In genomic region chr14:53840444-53840843, GRCh38 we compare ENCODE assay signal across 16 cellular contexts.
DNase-seq lines count a peak whose midpoint lies in the region; ATAC-seq and TF ChIP-seq lines count a peak whose summit lies in the region.
"Had no signal": no experiment of that assay in that cellular context is flagged by ENCODE, and none has a peak within 500 bp of the region (broad histone marks: within the 10 kb centered on the region; RNA-seq: fewer than 3 reads in every experiment).

No MANE protein-coding gene starts in this region.

- H3K9me3 ChIP-seq in tibial artery: peaks cover 0 to 17% (median 11%) of the 10 kb centered on the region in 3 donors
- H3K9me3 ChIP-seq: body of pancreas had no signal

- H3K4me3 ChIP-seq in tibial artery: no peak overlapping the region
- H3K4me3 ChIP-seq: body of pancreas had no signal

- ATAC-seq in stimulated activated naive B cell treated with anti-CD40 and anti-IgM and Interleukin-4, amounts not matched to agents 10 μg/mL and 1 μg/mL and 100 μg/mL, for 72 hours (replicated peaks): no peak
- ATAC-seq: body of pancreas, Panc1, T-cell had no signal

- H3K27me3 Mint-ChIP-seq in stimulated activated naive B cell treated with anti-CD40 and anti-IgM and Interleukin-4, amounts not matched to agents 10 μg/mL and 1 μg/mL and 100 μg/mL, for 72 hours: peaks cover 0 to 9% of the 10 kb centered on the region in 2 donors
- H3K27me3 Mint-ChIP-seq: activated B cell treated with CpG ODN at 0.5 μM for 24 hours, B cell had no signal

- no peaks in the 10 kb centered on the region for H3K36me3 ChIP-seq in tibial artery

- H3K4me3 Mint-ChIP-seq in stimulated activated naive B cell treated with anti-CD40 and anti-IgM and Interleukin-4, amounts not matched to agents 10 μg/mL and 1 μg/mL and 100 μg/mL, for 72 hours: no peak overlapping the region
- H3K4me3 Mint-ChIP-seq: activated B cell treated with CpG ODN at 0.5 μM for 24 hours, B cell, immature natural killer cell, T-cell had no signal

- peaks cover 16 to 32% of the 10 kb centered on the region in 2 donors for H3K9me3 Mint-ChIP-seq in stimulated activated naive B cell treated with anti-CD40 and anti-IgM and Interleukin-4, amounts not matched to agents 10 μg/mL and 1 μg/mL and 100 μg/mL, for 72 hours

- DNase-seq in EL: peak; percentile 55
- peak; percentile 35 for DNase-seq in NCI-H1417 treated with DMSO at 0.1 percent for 48 hours (lab: John Stamatoyannopoulos, UW)
- DNase-seq in dermis microvascular lymphatic vessel endothelial cell (ENCODE audit: low read depth in 2 of 2): peak; percentile 65 to 91
- peak; percentile 34 to 68 for DNase-seq in lung microvascular endothelial cell (ENCODE audit: low read depth in 2 of 2)
- DNase-seq in tibial artery: no peak
- DNase-seq in stimulated activated naive B cell treated with anti-CD40 and anti-IgM and Interleukin-4, amounts not matched to agents 10 μg/mL and 1 μg/mL and 100 μg/mL, for 72 hours: no peak
- no peak for DNase-seq in OCI-M2 (lab: John Stamatoyannopoulos, UW; ENCODE audit: unreplicated experiment)
- no peak for DNase-seq in 8988T
- DNase-seq: activated B cell treated with CpG ODN at 0.5 μM for 24 hours; activated gamma-delta T cell; body of pancreas; effector CD8-positive, alpha-beta T cell; immature natural killer cell; T-cell had no signal

- H3K27me3 ChIP-seq in tibial artery: no peaks in the 10 kb centered on the region
- H3K27me3 ChIP-seq: body of pancreas had no signal

- no peaks in the 10 kb centered on the region for H3K4me1 Mint-ChIP-seq in stimulated activated naive B cell treated with anti-CD40 and anti-IgM and Interleukin-4, amounts not matched to agents 10 μg/mL and 1 μg/mL and 100 μg/mL, for 72 hours
- H3K4me1 Mint-ChIP-seq: activated B cell treated with CpG ODN at 0.5 μM for 24 hours, B cell, immature natural killer cell, T-cell had no signal

- no peak overlapping the region for H3K27ac ChIP-seq in tibial artery

- no peaks in the 10 kb centered on the region for H3K4me1 ChIP-seq in tibial artery

- no peak for TF ChIP-seq CTCF in tibial artery (IDR thresholded peaks at IDR 0.05)

- H3K36me3 Mint-ChIP-seq in stimulated activated naive B cell treated with anti-CD40 and anti-IgM and Interleukin-4, amounts not matched to agents 10 μg/mL and 1 μg/mL and 100 μg/mL, for 72 hours: no peaks in the 10 kb centered on the region
- H3K36me3 Mint-ChIP-seq: immature natural killer cell, T-cell had no signal

- intact Hi-C loops in tibial artery (cut with DNase I; ENCODE audit: low total_unique reads): no loop called here

- no peak overlapping the region for H3K27ac Mint-ChIP-seq in stimulated activated naive B cell treated with anti-CD40 and anti-IgM and Interleukin-4, amounts not matched to agents 10 μg/mL and 1 μg/mL and 100 μg/mL, for 72 hours
- H3K27ac Mint-ChIP-seq: activated B cell treated with CpG ODN at 0.5 μM for 24 hours, B cell, immature natural killer cell, T-cell had no signal

Comparison
In these comparisons a context has a peak if more than half of its experiments do, and no peak if none do; other contexts are left out.
1. DNase-seq: peak in EL (single experiment), NCI-H1417 treated with DMSO at 0.1 percent for 48 hours (single experiment), dermis microvascular lymphatic vessel endothelial cell (2 of 2) and lung microvascular endothelial cell (2 of 2); none in tibial artery (0 of 2), stimulated activated naive B cell treated with anti-CD40 and anti-IgM and Interleukin-4, amounts not matched to agents 10 μg/mL and 1 μg/mL and 100 μg/mL, for 72 hours (single experiment), OCI-M2 (single experiment) and 8988T (single experiment).